Comparison of ENCODE assay signal across 8 cellular contexts in the genomic region with DNA sequence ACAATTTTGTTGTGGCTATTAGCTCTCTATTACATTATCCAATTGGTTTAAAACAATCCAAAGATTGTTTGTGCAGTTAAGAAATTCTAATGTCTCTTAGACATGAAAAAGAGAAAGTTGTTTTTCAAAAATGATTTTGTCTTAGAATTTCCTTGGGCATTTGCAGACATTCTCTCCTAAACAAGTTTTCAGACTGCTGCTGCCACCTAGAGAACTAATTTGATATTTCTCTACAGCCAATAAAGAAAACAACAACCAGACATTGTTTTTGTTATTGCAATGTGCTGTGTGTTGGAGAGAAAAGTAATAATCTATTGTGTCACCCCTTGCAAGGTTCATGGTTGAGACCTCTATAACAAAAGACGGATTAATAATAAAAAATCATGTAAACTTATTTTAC.
DNase-seq lines count a peak whose midpoint lies in the region; ATAC-seq, FAIRE-seq and TF ChIP-seq lines count a peak whose summit lies in the region.

No MANE protein-coding gene starts in this region.

- no peak for DNase-seq in D721Med (ENCODE audit: insufficient read length, low spot score)
- peak; percentile 20 for DNase-seq in M059J (ENCODE audit: low read depth)
- peak; percentile 2 for DNase-seq in SW480 (ENCODE audit: low spot score)
- DNase-seq in AML-193 (lab: John Stamatoyannopoulos, UW), result no peak
- DNase-seq in activated CD4-positive, CD25-positive, alpha-beta regulatory T cell (lab: John Stamatoyannopoulos, UW), result no peak
- no peak for DNase-seq in GM19240 (ENCODE audit: insufficient read length, low spot score)

- FAIRE-seq in D721Med (lab: Jason Lieb, UNC), result peak; percentile 99

- TF ChIP-seq CTCF in D721Med (IDR thresholded peaks at IDR 0.05; ENCODE audit: insufficient read depth, missing control alignments) (peak; percentile 60), liver (IDR thresholded peaks at IDR 0.05; ENCODE audit: low read depth, low read length, missing input control) (peak; percentile 37)

- H3K4me1 ChIP-seq in liver (ENCODE audit: control insufficient read depth in 4 of 4, insufficient read depth in 4 of 4, low read length in 3 of 4), result no peaks in the 10 kb centered on the region

- no peaks in the 10 kb centered on the region for H3K9me3 ChIP-seq in liver (ENCODE audit: control insufficient read depth in 4 of 4, low read length in 3 of 4)

- no peaks in the 10 kb centered on the region for H3K36me3 ChIP-seq in liver (ENCODE audit: control insufficient read depth in 4 of 4, insufficient read depth in 3 of 4, low read depth in 1 of 4, low read length in 3 of 4)

- no peak for ATAC-seq in HG03159 (IDR thresholded peaks at IDR 0.05; ENCODE audit: unreplicated experiment)

- peak; percentile 66 to 71 for TF ChIP-seq RAD21 in liver (IDR thresholded peaks at IDR 0.05)

- H3K4me3 ChIP-seq in liver (ENCODE audit: low read depth in 1 of 3, low read length in 3 of 3), result no peak overlapping the region

- no peaks in the 10 kb centered on the region for H3K27me3 ChIP-seq in liver (ENCODE audit: control insufficient read depth in 4 of 4, insufficient read depth in 4 of 4, low read length in 3 of 4)

- 3% methylated on average over 1 of the region's 1 CpG for WGBS in liver

- no peak overlapping the region for H3K9ac ChIP-seq in liver (ENCODE audit: low read depth in 1 of 2, low read length in 2 of 2)

- no peak overlapping the region for H3K27ac ChIP-seq in liver (ENCODE audit: low read depth in 1 of 2, low read length in 2 of 2)

TF ChIP-seq in liver, 16 proteins besides CTCF, POLR2A, EP300 and RAD21:
- no peak for TF ChIP-seq FOXA2 (IDR thresholded peaks at IDR 0.05)
- no peak for TF ChIP-seq SP1 (IDR thresholded peaks at IDR 0.05)
- TF ChIP-seq RXRA (IDR thresholded peaks at IDR 0.05), result no peak
- no peak for TF ChIP-seq YY1 (IDR thresholded peaks at IDR 0.05)
- no peak for TF ChIP-seq TAF1 (conservative IDR thresholded peaks at IDR 0.05)
- TF ChIP-seq, protein P1, sequence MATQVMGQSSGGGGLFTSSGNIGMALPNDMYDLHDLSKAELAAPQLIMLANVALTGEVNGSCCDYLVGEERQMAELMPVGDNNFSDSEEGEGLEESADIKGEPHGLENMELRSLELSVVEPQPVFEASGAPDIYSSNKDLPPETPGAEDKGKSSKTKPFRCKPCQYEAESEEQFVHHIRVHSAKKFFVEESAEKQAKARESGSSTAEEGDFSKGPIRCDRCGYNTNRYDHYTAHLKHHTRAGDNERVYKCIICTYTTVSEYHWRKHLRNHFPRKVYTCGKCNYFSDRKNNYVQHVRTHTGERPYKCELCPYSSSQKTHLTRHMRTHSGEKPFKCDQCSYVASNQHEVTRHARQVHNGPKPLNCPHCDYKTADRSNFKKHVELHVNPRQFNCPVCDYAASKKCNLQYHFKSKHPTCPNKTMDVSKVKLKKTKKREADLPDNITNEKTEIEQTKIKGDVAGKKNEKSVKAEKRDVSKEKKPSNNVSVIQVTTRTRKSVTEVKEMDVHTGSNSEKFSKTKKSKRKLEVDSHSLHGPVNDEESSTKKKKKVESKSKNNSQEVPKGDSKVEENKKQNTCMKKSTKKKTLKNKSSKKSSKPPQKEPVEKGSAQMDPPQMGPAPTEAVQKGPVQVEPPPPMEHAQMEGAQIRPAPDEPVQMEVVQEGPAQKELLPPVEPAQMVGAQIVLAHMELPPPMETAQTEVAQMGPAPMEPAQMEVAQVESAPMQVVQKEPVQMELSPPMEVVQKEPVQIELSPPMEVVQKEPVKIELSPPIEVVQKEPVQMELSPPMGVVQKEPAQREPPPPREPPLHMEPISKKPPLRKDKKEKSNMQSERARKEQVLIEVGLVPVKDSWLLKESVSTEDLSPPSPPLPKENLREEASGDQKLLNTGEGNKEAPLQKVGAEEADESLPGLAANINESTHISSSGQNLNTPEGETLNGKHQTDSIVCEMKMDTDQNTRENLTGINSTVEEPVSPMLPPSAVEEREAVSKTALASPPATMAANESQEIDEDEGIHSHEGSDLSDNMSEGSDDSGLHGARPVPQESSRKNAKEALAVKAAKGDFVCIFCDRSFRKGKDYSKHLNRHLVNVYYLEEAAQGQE (IDR thresholded peaks at IDR 0.05), result no peak
- TF ChIP-seq, protein P2, sequence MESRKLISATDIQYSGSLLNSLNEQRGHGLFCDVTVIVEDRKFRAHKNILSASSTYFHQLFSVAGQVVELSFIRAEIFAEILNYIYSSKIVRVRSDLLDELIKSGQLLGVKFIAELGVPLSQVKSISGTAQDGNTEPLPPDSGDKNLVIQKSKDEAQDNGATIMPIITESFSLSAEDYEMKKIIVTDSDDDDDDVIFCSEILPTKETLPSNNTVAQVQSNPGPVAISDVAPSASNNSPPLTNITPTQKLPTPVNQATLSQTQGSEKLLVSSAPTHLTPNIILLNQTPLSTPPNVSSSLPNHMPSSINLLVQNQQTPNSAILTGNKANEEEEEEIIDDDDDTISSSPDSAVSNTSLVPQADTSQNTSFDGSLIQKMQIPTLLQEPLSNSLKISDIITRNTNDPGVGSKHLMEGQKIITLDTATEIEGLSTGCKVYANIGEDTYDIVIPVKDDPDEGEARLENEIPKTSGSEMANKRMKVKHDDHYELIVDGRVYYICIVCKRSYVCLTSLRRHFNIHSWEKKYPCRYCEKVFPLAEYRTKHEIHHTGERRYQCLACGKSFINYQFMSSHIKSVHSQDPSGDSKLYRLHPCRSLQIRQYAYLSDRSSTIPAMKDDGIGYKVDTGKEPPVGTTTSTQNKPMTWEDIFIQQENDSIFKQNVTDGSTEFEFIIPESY (IDR thresholded peaks at IDR 0.05), result no peak
- TF ChIP-seq, protein P3, sequence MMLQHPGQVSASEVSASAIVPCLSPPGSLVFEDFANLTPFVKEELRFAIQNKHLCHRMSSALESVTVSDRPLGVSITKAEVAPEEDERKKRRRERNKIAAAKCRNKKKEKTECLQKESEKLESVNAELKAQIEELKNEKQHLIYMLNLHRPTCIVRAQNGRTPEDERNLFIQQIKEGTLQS (IDR thresholded peaks at IDR 0.05), result no peak
- no peak for TF ChIP-seq HNF4A (conservative IDR thresholded peaks at IDR 0.05)
- TF ChIP-seq NR2F2 (IDR thresholded peaks at IDR 0.05), result no peak
- TF ChIP-seq, protein P4, sequence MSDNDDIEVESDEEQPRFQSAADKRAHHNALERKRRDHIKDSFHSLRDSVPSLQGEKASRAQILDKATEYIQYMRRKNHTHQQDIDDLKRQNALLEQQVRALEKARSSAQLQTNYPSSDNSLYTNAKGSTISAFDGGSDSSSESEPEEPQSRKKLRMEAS (IDR thresholded peaks at IDR 0.05), result no peak
- TF ChIP-seq FOXA1 (IDR thresholded peaks at IDR 0.05), result no peak
- no peak for TF ChIP-seq GABPA (IDR thresholded peaks at IDR 0.05 in 1 of 2, conservative IDR thresholded peaks at IDR 0.05 in 1 of 2)
- TF ChIP-seq EGR1 (IDR thresholded peaks at IDR 0.05; ENCODE audit: low read depth in 2 of 2), result no peak
- TF ChIP-seq HNF4G (IDR thresholded peaks at IDR 0.05), result no peak
- no peak for TF ChIP-seq JUND (IDR thresholded peaks at IDR 0.05)

Comparison
In these comparisons a context has a peak if more than half of its experiments do, and no peak if none do; other contexts are left out.
1. DNase-seq: peak in M059J (single experiment) and SW480 (single experiment); none in D721Med (single experiment), AML-193 (0 of 2), activated CD4-positive, CD25-positive, alpha-beta regulatory T cell (0 of 4) and GM19240 (single experiment).